Comparison of ENCODE assay signal across 29 cellular contexts in the genomic region with DNA sequence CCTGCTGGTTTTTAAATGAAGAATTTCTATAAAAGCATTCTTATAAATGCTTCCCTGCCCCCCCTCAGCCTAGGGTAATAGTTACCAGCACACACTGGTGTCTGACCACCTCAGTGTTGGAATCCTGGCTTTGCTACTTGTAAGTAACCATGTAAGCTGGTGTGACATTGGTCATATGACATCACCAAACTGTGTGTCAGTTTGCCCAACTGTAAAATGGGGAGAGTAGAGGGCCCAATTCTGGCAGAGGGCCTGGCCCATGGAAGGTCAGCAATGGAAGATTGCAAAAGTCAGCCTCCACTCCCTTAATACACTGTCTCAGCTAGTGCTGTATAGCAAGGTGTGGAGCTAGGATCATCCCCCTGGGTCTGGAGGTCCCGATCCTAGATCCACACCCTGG. TPM values are rescaled to one million over a fixed set of nuclear protein-coding genes. Genes with fewer than 3 reads are reported as not detected.
DNase-seq lines count a peak whose midpoint lies in the region; ATAC-seq, FAIRE-seq and TF ChIP-seq lines count a peak whose summit lies in the region.
"Had no signal": no experiment of that assay in that cellular context is flagged by ENCODE, and none has a peak within 500 bp of the region (broad histone marks: within the 10 kb centered on the region; RNA-seq: fewer than 3 reads in every experiment).

No MANE protein-coding gene starts in this region.

- no peaks in the 10 kb centered on the region for H4K20me1 ChIP-seq in K562 (replicated peaks; ENCODE audit: control insufficient read depth, insufficient read depth, low read length)
- H4K20me1 ChIP-seq: BLaER1 had no signal

- no peak for ATAC-seq in CD8-positive, alpha-beta T cell
- ATAC-seq in K562 (no peak), HG03135 (IDR thresholded peaks at IDR 0.05; ENCODE audit: unreplicated experiment) (no peak)
- ATAC-seq: GM12878 had no signal

- H3K27me3 Mint-ChIP-seq in CD8-positive, alpha-beta T cell (ENCODE audit: low read depth): no peaks in the 10 kb centered on the region
- H3K27me3 Mint-ChIP-seq in nephron (ENCODE audit: low read depth): no peaks in the 10 kb centered on the region
- H3K27me3 Mint-ChIP-seq in activated CD4-positive, alpha-beta T cell treated with anti-CD3 and anti-CD28 coated beads, Interleukin-2, amount 10 ng/mL, durations not matched to agents 7 days and 5 days: peaks cover 22% of the 10 kb centered on the region

- TF ChIP-seq CTCF in CD8-positive, alpha-beta T cell (IDR thresholded peaks at IDR 0.05): no peak
- no peak for TF ChIP-seq CTCF in K562 (IDR thresholded peaks at IDR 0.05 in 2 of 3, conservative IDR thresholded peaks at IDR 0.05 in 1 of 3; ENCODE audit: insufficient read depth in 2 of 3, low read depth in 1 of 3, low read length in 3 of 3)
- TF ChIP-seq CTCF in nephron (IDR thresholded peaks at IDR 0.05; ENCODE audit: unreplicated experiment in 3 of 3): no peak

- no peak overlapping the region for H2AFZ ChIP-seq in K562 (ENCODE audit: low read depth, low read length)

- TF ChIP-seq POLR2A in K562 (conservative IDR thresholded peaks at IDR 0.05): no peak

- no peaks in the 10 kb centered on the region for H3K36me3 Mint-ChIP-seq in CD8-positive, alpha-beta T cell
- H3K36me3 Mint-ChIP-seq in nephron (ENCODE audit: low read depth): peaks cover 4% of the 10 kb centered on the region
- H3K36me3 Mint-ChIP-seq in activated CD4-positive, alpha-beta T cell treated with anti-CD3 and anti-CD28 coated beads, Interleukin-2, amount 10 ng/mL, durations not matched to agents 7 days and 5 days (ENCODE audit: low read depth): no peaks in the 10 kb centered on the region
- H3K36me3 Mint-ChIP-seq: CD14-positive monocyte had no signal

- 50% methylated on average over 1 of the region's 1 CpG for WGBS in K562 (ENCODE audit: insufficient coverage, low coverage, missing lambda C conversion rate)

- H3K27ac ChIP-seq in CD8-positive, alpha-beta T cell (ENCODE audit: low read depth, low read length): no peak overlapping the region
- no peak overlapping the region for H3K27ac ChIP-seq in K562 (ENCODE audit: extremely low read depth, low read depth, low read length)
- H3K27ac ChIP-seq: BLaER1 had no signal

- no peak overlapping the region for H3K4me2 ChIP-seq in K562 (ENCODE audit: insufficient read depth, low read length)
- H3K4me2 ChIP-seq: BLaER1 had no signal

- in situ Hi-C loops in K562 (cut with MboI): no loop called here

- peaks cover 6% of the 10 kb centered on the region for H3K4me1 ChIP-seq in CD8-positive, alpha-beta T cell (ENCODE audit: insufficient read depth, low read length)
- no peaks in the 10 kb centered on the region; a peak in 1 of 5 replicates for H3K4me1 ChIP-seq in K562 (replicated peaks in 1 of 2; ENCODE audit: control insufficient read depth in 2 of 2, insufficient read depth in 2 of 2, low read length in 2 of 2)
- H3K4me1 ChIP-seq: BE2C, BLaER1 had no signal

- no peak for TF ChIP-seq EP300 in K562 (IDR thresholded peaks at IDR 0.05; ENCODE audit: low read length)

- H3K9me3 Mint-ChIP-seq in CD8-positive, alpha-beta T cell: peaks cover 10% of the 10 kb centered on the region
- H3K9me3 Mint-ChIP-seq in nephron: peaks cover 36% of the 10 kb centered on the region
- peaks cover 4% of the 10 kb centered on the region for H3K9me3 Mint-ChIP-seq in activated CD4-positive, alpha-beta T cell treated with anti-CD3 and anti-CD28 coated beads, Interleukin-2, amount 10 ng/mL, durations not matched to agents 7 days and 5 days

- no peak overlapping the region for H3K4me3 Mint-ChIP-seq in CD8-positive, alpha-beta T cell
- no peak overlapping the region for H3K4me3 Mint-ChIP-seq in nephron
- no peak overlapping the region for H3K4me3 Mint-ChIP-seq in activated CD4-positive, alpha-beta T cell treated with anti-CD3 and anti-CD28 coated beads, Interleukin-2, amount 10 ng/mL, durations not matched to agents 7 days and 5 days
- H3K4me3 Mint-ChIP-seq: CD14-positive monocyte; CD4-positive, alpha-beta memory T cell; CD4-positive, CD25-positive, alpha-beta regulatory T cell had no signal

- TF ChIP-seq RAD21 in K562 (CRISPR knock-in tag; conservative IDR thresholded peaks at IDR 0.05 in 1 of 2, IDR thresholded peaks at IDR 0.05 in 1 of 2): no peak

- H3K27ac Mint-ChIP-seq in CD8-positive, alpha-beta T cell: peak overlapping the region; percentile 64
- H3K27ac Mint-ChIP-seq in nephron: peak overlapping the region in 2 of 3 experiments; percentile 7 to 42
- H3K27ac Mint-ChIP-seq in activated CD4-positive, alpha-beta T cell treated with anti-CD3 and anti-CD28 coated beads, Interleukin-2, amount 10 ng/mL, durations not matched to agents 7 days and 5 days: no peak overlapping the region
- H3K27ac Mint-ChIP-seq: CD14-positive monocyte; CD4-positive, alpha-beta memory T cell; CD4-positive, CD25-positive, alpha-beta regulatory T cell had no signal

- no peaks in the 10 kb centered on the region for H3K9me1 ChIP-seq in K562 (ENCODE audit: control insufficient read depth, insufficient read depth, low read length)

- no TSS peak for BruUV-seq in K562 (replicated peaks; lab: Mats Ljungman, UMichigan)

- no peaks in the 10 kb centered on the region for H3K36me3 ChIP-seq in CD8-positive, alpha-beta T cell (ENCODE audit: insufficient read depth, low read length)
- H3K36me3 ChIP-seq in K562 (ENCODE audit: control insufficient read depth, insufficient read depth, low read length): no peaks in the 10 kb centered on the region
- H3K36me3 ChIP-seq: BE2C, BLaER1 had no signal

- CTCF ChIA-PET in CD8-positive, alpha-beta T cell (lab: Charles Lee): interaction anchor here (1.0 kb wide), 2 partner anchors 119 to 145 kb away, joined by 3 to 4 read pairs; no protein-coding TSS in a partner anchor
- CTCF ChIA-PET in K562 (lab: Yijun Ruan, JAX; ENCODE audit: low intra/inter-chr PET ratio): interaction anchor here (0.8 kb wide), 1 partner anchor 52 kb away, joined by 3 read pairs; no protein-coding TSS in a partner anchor
- CTCF ChIA-PET in activated CD4-positive, alpha-beta T cell treated with anti-CD3 and anti-CD28 coated beads, Interleukin-2, amount 10 ng/mL, durations not matched to agents 7 days and 5 days (lab: Charles Lee): interaction anchor here (0.7 kb wide), 1 partner anchor 697 kb away, joined by 3 read pairs; no protein-coding TSS in a partner anchor

- POLR2A ChIA-PET in CD8-positive, alpha-beta T cell (lab: Charles Lee): no interaction called here
- POLR2A ChIA-PET in K562 (lab: Yijun Ruan, JAX): interaction anchor here (0.8 kb wide), 2 partner anchors 15 to 126 kb away, joined by 3 read pairs; no protein-coding TSS in a partner anchor
- POLR2A ChIA-PET in activated CD4-positive, alpha-beta T cell treated with anti-CD3 and anti-CD28 coated beads, Interleukin-2, amount 10 ng/mL, durations not matched to agents 7 days and 5 days (lab: Charles Lee): no interaction called here

- no peaks in the 10 kb centered on the region for H3K9me3 ChIP-seq in CD8-positive, alpha-beta T cell (ENCODE audit: low read length)
- H3K9me3 ChIP-seq in K562 (replicated peaks; ENCODE audit: control insufficient read depth, insufficient read depth, low read depth, low read length): no peaks in the 10 kb centered on the region
- H3K9me3 ChIP-seq: BE2C had no signal

- no peak overlapping the region for H3K9ac ChIP-seq in K562 (ENCODE audit: insufficient read depth in 1 of 2, low read depth in 2 of 2, low read length in 2 of 2)
- H3K9ac ChIP-seq: BLaER1 had no signal

- no peak for FAIRE-seq in K562 (lab: Jason Lieb, UNC)
- FAIRE-seq: A204.1, GM12878, GM12892, GM18507 had no signal

- H3K27me3 ChIP-seq in CD8-positive, alpha-beta T cell (ENCODE audit: insufficient read depth, low read length): no peaks in the 10 kb centered on the region
- H3K27me3 ChIP-seq in K562 (ENCODE audit: control insufficient read depth in 2 of 2, insufficient read depth in 2 of 2, low read length in 2 of 2): no peaks in the 10 kb centered on the region
- H3K27me3 ChIP-seq: BE2C, BLaER1 had no signal

- no peak for DNase-seq in CD8-positive, alpha-beta T cell
- no peak for DNase-seq in K562 (ENCODE audit: extremely low read depth in 1 of 4, low spot score in 3 of 4)
- no peak for DNase-seq in activated CD4-positive, alpha-beta T cell treated with anti-CD3 and anti-CD28 coated beads, Interleukin-2, amount 10 ng/mL, durations not matched to agents 7 days and 5 days
- DNase-seq: 8988T; ACHN; BE2C; C1 segment of cervical spinal cord; CD4-positive, alpha-beta memory T cell; CD4-positive, CD25-positive, alpha-beta regulatory T cell; COR-L47; DMS 273 treated with DMSO at 0.1 percent for 48 hours; DMS153; DMS53; DMS79; DND-41; EL; GDM1 had no signal

- no peak overlapping the region for H3K4me3 ChIP-seq in CD8-positive, alpha-beta T cell (ENCODE audit: low read depth, low read length)
- H3K4me3 ChIP-seq in K562: no peak overlapping the region
- H3K4me3 ChIP-seq: BLaER1, GM12878 had no signal

- peaks cover 4% of the 10 kb centered on the region for H3K4me1 Mint-ChIP-seq in CD8-positive, alpha-beta T cell (ENCODE audit: low read depth)
- peaks cover 5% of the 10 kb centered on the region for H3K4me1 Mint-ChIP-seq in nephron
- H3K4me1 Mint-ChIP-seq in activated CD4-positive, alpha-beta T cell treated with anti-CD3 and anti-CD28 coated beads, Interleukin-2, amount 10 ng/mL, durations not matched to agents 7 days and 5 days: peaks cover 3% of the 10 kb centered on the region
- H3K4me1 Mint-ChIP-seq: CD14-positive monocyte had no signal

- no peaks in the 10 kb centered on the region for H3K79me2 ChIP-seq in K562 (ENCODE audit: control insufficient read depth, insufficient read depth, low read length)

- intact Hi-C loops in CD8-positive, alpha-beta T cell (cut with DNase I, micrococcal nuclease): loop anchor here (2.0 to 10.0 kb wide), 2 partner anchors 118 to 132 kb away; no protein-coding TSS in a partner anchor
- intact Hi-C loops in K562 (cut with micrococcal nuclease): loop anchor here (5.0 to 10.0 kb wide), 3 partner anchors 35 to 258 kb away; a partner anchor contains a TSS

RNA-seq across cellular contexts. Expression of a gene that starts 31.6 kb away (rescaled TPM):
- total RNA-seq in CD8-positive, alpha-beta T cell: not detected
- not detected in 2 replicates for total RNA-seq in K562 (2011; cell fraction: chromatin; rRNA removed; ENCODE audit: low replicate concordance)
- total RNA-seq in K562 (2011; cell fraction: nucleolus; rRNA removed): not detected in 2 replicates
- total RNA-seq in K562 (2011; cell fraction: nucleoplasm; rRNA removed): not detected in 2 replicates
- total RNA-seq in K562 (2014; rRNA removed) (not detected in 2 replicates), K562 (2014; rRNA removed; fragmentation: Illumina TruSeq; extraction: Trizol) (0.07 TPM in 1 of 2 replicates, not detected in the other), K562 (2015; rRNA removed; fragmentation: Illumina TruSeq; extraction: Trizol) (0.11 TPM in 1 of 2 replicates, not detected in the other), K562 (2021) (0.11 TPM in 1 of 2 replicates, not detected in the other)
- polyA plus RNA-seq in K562 (2011; rRNA removed) (not detected in 2 replicates), K562 (2014; fragmentation: Illumina TruSeq; extraction: Trizol) (not detected in 2 replicates), K562 (2014; fragmentation: Nextera tagmentation; extraction: Ambion mirVana) (under 1 TPM in 1 of 2 experiments, not detected in 1; 0.11 TPM), K562 (2014; rRNA removed) (0.08 TPM in 1 of 2 replicates, not detected in the other)
- not detected in 2 replicates for polyA plus RNA-seq in K562 (2011; cell fraction: cytosol; rRNA removed)
- 0.10 TPM in 1 of 2 replicates, not detected in the other for polyA plus RNA-seq in K562 (2011; cell fraction: nucleus; rRNA removed)
- polyA plus RNA-seq in K562 (2012): 0.17 and 0.44 TPM in 2 replicates
- polyA minus RNA-seq in K562 (2011; rRNA and poly(A)+ RNA removed): 0.14 and 0.51 TPM in 2 replicates
- not detected in 2 replicates for polyA minus RNA-seq in K562 (2011; cell fraction: cytosol; rRNA and poly(A)+ RNA removed)
- polyA minus RNA-seq in K562 (2011; cell fraction: nucleus; rRNA and poly(A)+ RNA removed): not detected in 2 replicates
- not detected for total RNA-seq in activated CD4-positive, alpha-beta T cell treated with anti-CD3 and anti-CD28 coated beads, Interleukin-2, amount 10 ng/mL, durations not matched to agents 7 days and 5 days
- total RNA-seq: A673; CD4-positive, alpha-beta memory T cell; CD4-positive, CD25-positive, alpha-beta regulatory T cell; Daoy; G401 had no signal
- polyA plus RNA-seq: AG04450; CD14-positive monocyte; CD4-positive, alpha-beta memory T cell; CD4-positive, CD25-positive, alpha-beta regulatory T cell had no signal

RNA-seq across cellular contexts. Expression of a gene that starts 56.8 kb away (rescaled TPM):
- total RNA-seq in CD8-positive, alpha-beta T cell: 10 to 100 TPM in 1 of 2 experiments, 1 to 10 TPM in 1; 9.0 to 12.4 TPM
- total RNA-seq in K562 (2011; cell fraction: chromatin; rRNA removed; ENCODE audit: low replicate concordance): 29.2 and 31.8 TPM in 2 replicates
- 18.3 and 22.4 TPM in 2 replicates for total RNA-seq in K562 (2011; cell fraction: nucleolus; rRNA removed)
- 18.6 and 20.1 TPM in 2 replicates for total RNA-seq in K562 (2011; cell fraction: nucleoplasm; rRNA removed)
- total RNA-seq in K562 (2014; rRNA removed) (18.7 and 24.0 TPM in 2 replicates), K562 (2014; rRNA removed; fragmentation: Illumina TruSeq; extraction: Trizol) (4.4 and 5.3 TPM in 2 replicates), K562 (2015; rRNA removed; fragmentation: Illumina TruSeq; extraction: Trizol) (7.4 and 7.6 TPM in 2 replicates), K562 (2021) (18.3 and 18.9 TPM in 2 replicates)
- polyA plus RNA-seq in K562 (2011; rRNA removed) (8.7 and 9.8 TPM in 2 replicates), K562 (2014; fragmentation: Illumina TruSeq; extraction: Trizol) (9.4 and 11.3 TPM in 2 replicates), K562 (2014; fragmentation: Nextera tagmentation; extraction: Ambion mirVana) (1 to 10 TPM; 3.6 to 4.4 TPM), K562 (2014; rRNA removed) (11.1 and 11.4 TPM in 2 replicates)
- 14.8 and 32.1 TPM in 2 replicates for polyA plus RNA-seq in K562 (2011; cell fraction: cytosol; rRNA removed)
- polyA plus RNA-seq in K562 (2011; cell fraction: nucleus; rRNA removed): 20.8 and 44.3 TPM in 2 replicates
- 10.9 and 12.9 TPM in 2 replicates for polyA plus RNA-seq in K562 (2012)
- polyA minus RNA-seq in K562 (2011; rRNA and poly(A)+ RNA removed): 8.9 and 11.7 TPM in 2 replicates
- polyA minus RNA-seq in K562 (2011; cell fraction: cytosol; rRNA and poly(A)+ RNA removed): 10.7 and 12.8 TPM in 2 replicates
- polyA minus RNA-seq in K562 (2011; cell fraction: nucleus; rRNA and poly(A)+ RNA removed): 9.2 and 11.2 TPM in 2 replicates
- total RNA-seq in activated CD4-positive, alpha-beta T cell treated with anti-CD3 and anti-CD28 coated beads, Interleukin-2, amount 10 ng/mL, durations not matched to agents 7 days and 5 days: 10 to 100 TPM; 10.1 to 10.4 TPM
